ENCODE assay signal across 21 cellular contexts in the genomic region with DNA sequence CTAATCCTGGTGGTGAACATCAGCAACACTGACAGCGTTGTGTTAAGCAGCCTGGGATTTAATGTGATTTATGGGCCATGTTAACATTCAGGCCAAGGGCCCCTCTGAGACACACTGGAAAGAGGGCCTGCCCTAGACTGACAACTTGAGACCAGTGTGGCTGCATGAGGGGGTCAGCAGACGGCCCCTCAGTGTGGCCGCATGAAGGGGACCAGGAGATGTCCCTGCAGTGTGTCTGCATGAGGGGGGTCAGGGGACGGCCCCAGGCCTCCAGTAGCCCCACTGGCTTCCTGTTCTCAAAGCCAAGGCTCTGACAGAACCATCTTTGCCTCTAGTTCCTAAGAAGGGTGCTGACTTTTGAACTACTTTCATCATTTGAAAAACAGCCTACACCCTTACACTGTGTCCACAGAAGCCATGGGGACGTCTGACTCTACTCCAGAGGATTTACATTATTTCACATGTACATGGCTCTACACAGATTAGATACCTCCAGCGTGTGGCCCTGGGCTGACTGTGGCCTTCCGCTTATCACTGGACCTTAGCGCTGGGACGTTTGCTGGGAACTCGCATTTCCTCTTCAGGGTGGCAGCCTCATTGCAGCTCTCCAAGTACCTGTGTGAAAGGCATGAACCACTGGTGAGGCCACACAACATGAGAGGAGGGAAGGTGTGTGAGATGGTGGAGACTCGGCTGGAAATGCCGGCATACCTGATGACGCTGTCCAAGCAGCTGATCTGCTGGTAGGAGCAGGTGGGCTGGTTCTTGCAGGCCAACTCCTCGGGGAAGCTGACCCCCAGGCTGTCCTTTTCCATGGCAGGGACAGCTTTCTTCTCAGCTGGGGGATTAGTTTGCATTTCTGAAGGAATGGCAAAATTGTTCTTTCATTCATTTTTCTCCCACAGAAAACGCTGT.
"Had no signal": no experiment of that assay in that cellular context is flagged by ENCODE, and none has a peak within 500 bp of the region (broad histone marks: within the 10 kb centered on the region; RNA-seq: fewer than 3 reads in every experiment).

No MANE protein-coding gene starts in this region.

- H3K27ac Mint-ChIP-seq: activated CD4-positive, alpha-beta T cell treated with anti-CD3 and anti-CD28 coated beads for 36 hours; activated naive CD8-positive, alpha-beta T cell; activated T-cell treated with anti-CD3 and anti-CD28 coated beads, Interleukin-2, amount 50 U/mL, for 24 hours; activated T-helper 17 cell treated with anti-CD3 and anti-CD28 coated beads, Interleukin-2, amount 50 U/mL, for 72 hours; T-helper 2 cell treated with Interferon-gamma antibody and Interleukin-4, amounts not matched to agents 5 μg/mL and 100 μg/mL, for 36 hours; WTC11 had no signal

- H3K4me3 Mint-ChIP-seq: activated CD4-positive, alpha-beta T cell treated with anti-CD3 and anti-CD28 coated beads for 36 hours; activated naive CD8-positive, alpha-beta T cell; activated T-cell treated with anti-CD3 and anti-CD28 coated beads, Interleukin-2, amount 50 U/mL, for 24 hours; activated T-helper 17 cell treated with anti-CD3 and anti-CD28 coated beads, Interleukin-2, amount 50 U/mL, for 72 hours; central memory CD8-positive, alpha-beta T cell; neural crest cell; T-helper 2 cell treated with Interferon-gamma antibody and Interleukin-4, amounts not matched to agents 5 μg/mL and 100 μg/mL, for 36 hours; WTC11 had no signal

- ATAC-seq: activated CD4-positive, alpha-beta T cell treated with anti-CD3 and anti-CD28 coated beads for 36 hours; activated T-helper 17 cell treated with anti-CD3 and anti-CD28 coated beads, Interleukin-2, amount 50 U/mL, for 72 hours; stimulated activated naive CD8-positive, alpha-beta T cell treated with anti-CD3 and anti-CD28 coated beads, Interleukin-15, Interleukin-2, amounts not matched to agents 100 U/mL and 50 U/mL, for 24 hours; upper lobe of right lung; WTC11 had no signal

- H3K27me3 Mint-ChIP-seq: activated CD4-positive, alpha-beta T cell treated with anti-CD3 and anti-CD28 coated beads for 36 hours; activated naive CD8-positive, alpha-beta T cell; activated T-cell treated with anti-CD3 and anti-CD28 coated beads, Interleukin-2, amount 50 U/mL, for 24 hours; activated T-helper 17 cell treated with anti-CD3 and anti-CD28 coated beads, Interleukin-2, amount 50 U/mL, for 72 hours; central memory CD8-positive, alpha-beta T cell had no signal

- DNase-seq: activated CD4-positive, alpha-beta T cell treated with anti-CD3 and anti-CD28 coated beads for 36 hours; activated CD4-positive, alpha-beta T cell treated with anti-CD3 and anti-CD28 coated beads, Interleukin-2, amount 50 U/mL, for 4 hours; activated CD8-positive, alpha-beta memory T cell treated with anti-CD3 and anti-CD28 coated beads for 24 hours; activated CD8-positive, alpha-beta memory T cell treated with anti-CD3 and anti-CD28 coated beads, Interleukin-2, amount 50 U/mL, for 4 hours; activated T-cell treated with anti-CD3 and anti-CD28 coated beads, Interleukin-2, amount 50 U/mL, for 24 hours; adrenal gland; colonic mucosa; hippocampal formation; mesenchymal stem cell; stimulated activated CD4-positive, alpha-beta T cell treated with anti-CD3 and anti-CD28 coated beads, Interleukin-12 subunit alpha, Interleukin-12 subunit beta, amount 100 ng/mL, for 4 hours; stimulated activated CD4-positive, alpha-beta T cell treated with anti-CD3 and anti-CD28 coated beads, Interleukin-4, amount 100 ng/mL, for 4 hours; stimulated activated naive CD8-positive, alpha-beta T cell treated with anti-CD3 and anti-CD28 coated beads, Interleukin-15, Interleukin-2, amounts not matched to agents 100 U/mL and 50 U/mL, for 24 hours; upper lobe of right lung had no signal

- H3K27me3 ChIP-seq: adrenal gland, colonic mucosa, esophagus muscularis mucosa, upper lobe of right lung had no signal

- H3K4me3 ChIP-seq: adrenal gland, colonic mucosa, esophagus muscularis mucosa, prostate gland, upper lobe of right lung had no signal

- H3K36me3 Mint-ChIP-seq: WTC11 had no signal

- H3K4me1 Mint-ChIP-seq: activated CD4-positive, alpha-beta T cell treated with anti-CD3 and anti-CD28 coated beads for 36 hours; activated T-helper 17 cell treated with anti-CD3 and anti-CD28 coated beads, Interleukin-2, amount 50 U/mL, for 72 hours; central memory CD8-positive, alpha-beta T cell had no signal

- H3K9me3 Mint-ChIP-seq: activated T-cell treated with anti-CD3 and anti-CD28 coated beads, Interleukin-2, amount 50 U/mL, for 24 hours; activated T-helper 17 cell treated with anti-CD3 and anti-CD28 coated beads, Interleukin-2, amount 50 U/mL, for 72 hours; central memory CD8-positive, alpha-beta T cell; neural crest cell; T-helper 2 cell treated with Interferon-gamma antibody and Interleukin-4, amounts not matched to agents 5 μg/mL and 100 μg/mL, for 36 hours; WTC11 had no signal

- H3K4me1 ChIP-seq: colonic mucosa had no signal

- H3K27ac ChIP-seq: adrenal gland, colonic mucosa, esophagus muscularis mucosa, prostate gland, upper lobe of right lung had no signal

- H3K9me3 ChIP-seq: adrenal gland, colonic mucosa, esophagus muscularis mucosa, prostate gland, upper lobe of right lung had no signal
